19 cellular contexts compared by ENCODE assay signal in the genomic region with DNA sequence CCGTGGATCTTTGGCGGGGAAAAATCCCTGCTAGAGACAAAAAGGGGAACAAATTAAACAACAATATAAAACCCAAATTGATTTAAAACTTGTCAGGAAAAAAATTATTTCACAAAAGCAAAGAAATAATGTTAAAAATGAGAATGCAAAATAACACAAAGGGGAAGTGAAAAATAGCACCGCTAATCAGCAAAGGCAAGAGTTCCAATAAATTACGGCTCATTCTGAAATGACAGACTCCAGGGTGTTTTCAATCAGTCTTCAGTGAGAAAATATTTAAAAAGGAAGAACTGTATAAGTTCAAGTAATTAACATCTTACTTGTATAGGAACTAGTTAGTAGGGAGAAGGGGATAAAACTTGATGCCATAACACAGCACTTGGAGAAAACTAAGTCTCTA.
"Had no signal": no experiment of that assay in that cellular context is flagged by ENCODE, and none has a peak within 500 bp of the region (broad histone marks: within the 10 kb centered on the region; RNA-seq: fewer than 3 reads in every experiment).

No MANE protein-coding gene starts in this region.

- H3K4me1 ChIP-seq: esophagus squamous epithelium, gastrocnemius medialis, neural progenitor cell, spleen, testis, vagina had no signal

- H3K4me2 ChIP-seq: neural progenitor cell had no signal

- H3K36me3 ChIP-seq: esophagus squamous epithelium, gastrocnemius medialis, neural progenitor cell, spleen, vagina had no signal

- H3K9me3 Mint-ChIP-seq: activated naive CD8-positive, alpha-beta T cell treated with anti-CD3 and anti-CD28 coated beads, Interleukin-2, amount 10 ng/mL, durations not matched to agents 7 days and 5 days; neural progenitor cell; type B pancreatic cell had no signal

- H3K36me3 Mint-ChIP-seq: activated naive CD8-positive, alpha-beta T cell treated with anti-CD3 and anti-CD28 coated beads, Interleukin-2, amount 10 ng/mL, durations not matched to agents 7 days and 5 days; memory B cell; neural progenitor cell; type B pancreatic cell had no signal

- H3K27ac ChIP-seq: coronary artery, esophagus squamous epithelium, gastrocnemius medialis, neural progenitor cell, spleen, testis, vagina had no signal

- H3K27me3 ChIP-seq: esophagus squamous epithelium, gastrocnemius medialis, neural progenitor cell, spleen, testis, vagina had no signal

- H3K4me1 Mint-ChIP-seq: activated naive CD8-positive, alpha-beta T cell treated with anti-CD3 and anti-CD28 coated beads, Interleukin-2, amount 10 ng/mL, durations not matched to agents 7 days and 5 days; memory B cell; neural progenitor cell had no signal

- H3K4me3 Mint-ChIP-seq: activated naive CD8-positive, alpha-beta T cell treated with anti-CD3 and anti-CD28 coated beads, Interleukin-2, amount 10 ng/mL, durations not matched to agents 7 days and 5 days; memory B cell; neural progenitor cell; type B pancreatic cell had no signal

- H2AFZ ChIP-seq: neural progenitor cell had no signal

- H3K27me3 Mint-ChIP-seq: activated naive CD8-positive, alpha-beta T cell treated with anti-CD3 and anti-CD28 coated beads, Interleukin-2, amount 10 ng/mL, durations not matched to agents 7 days and 5 days; memory B cell; type B pancreatic cell had no signal

- H3K9me3 ChIP-seq: esophagus squamous epithelium, gastrocnemius medialis, spleen, testis, vagina had no signal

- DNase-seq: activated CD4-positive, alpha-beta T cell treated with anti-CD3 and anti-CD28 coated beads, Interleukin-2, amount 50 U/mL, for 4 hours; activated naive CD4-positive, alpha-beta T cell treated with Interleukin-2 at 50 U/mL for 16 hours; activated naive CD8-positive, alpha-beta T cell treated with anti-CD3 and anti-CD28 coated beads, Interleukin-2, amount 10 ng/mL, durations not matched to agents 7 days and 5 days; activated T-cell treated with anti-CD3 and anti-CD28 coated beads, Interleukin-2, amount 50 U/mL, for 48 hours; amygdala; cerebellar nuclear complex; esophagus squamous epithelium; gastrocnemius medialis; hippocampal formation; spleen; stimulated activated CD4-positive, alpha-beta T cell treated with anti-CD3 and anti-CD28 coated beads, Interleukin-4, amount 100 ng/mL, for 1 hour; stimulated activated naive CD4-positive, alpha-beta T cell; T-helper 9 cell; testis had no signal

- H3K9ac ChIP-seq: neural progenitor cell had no signal

- H3K4me3 ChIP-seq: coronary artery, esophagus squamous epithelium, gastrocnemius medialis, neural progenitor cell, spleen, vagina had no signal

- ATAC-seq: gastrocnemius medialis had no signal

- H3K27ac Mint-ChIP-seq: activated naive CD8-positive, alpha-beta T cell treated with anti-CD3 and anti-CD28 coated beads, Interleukin-2, amount 10 ng/mL, durations not matched to agents 7 days and 5 days; memory B cell; neural progenitor cell; type B pancreatic cell had no signal
